8 cellular contexts compared by ENCODE assay signal in genomic region chr10:60282771-60283353, GRCh38.
DNase-seq lines count a peak whose midpoint lies in the region; ATAC-seq, FAIRE-seq and TF ChIP-seq lines count a peak whose summit lies in the region.

No MANE protein-coding gene starts in this region.

- no peak overlapping the region for H3K27ac ChIP-seq in colonic mucosa

- intact Hi-C loops in colonic mucosa (cut with DNase I) = no loop called here

- no peak overlapping the region for H3K4me3 Mint-ChIP-seq in T-helper 2 cell treated with Interferon-gamma antibody and Interleukin-4, amounts not matched to agents 5 μg/mL and 100 μg/mL, for 36 hours

- H3K4me1 Mint-ChIP-seq in T-helper 2 cell treated with Interferon-gamma antibody and Interleukin-4, amounts not matched to agents 5 μg/mL and 100 μg/mL, for 36 hours (ENCODE audit: low read depth) = peaks cover 7% of the 10 kb centered on the region

- TF ChIP-seq CTCF in GM06990 (IDR thresholded peaks at IDR 0.05; ENCODE audit: insufficient read depth, low read length, poor library complexity, severe bottlenecking) (no peak), bronchial epithelial cell (IDR thresholded peaks at IDR 0.05; ENCODE audit: insufficient read depth, low read length, severe bottlenecking) (no peak), colonic mucosa (IDR thresholded peaks at IDR 0.05) (no peak)

- no peak overlapping the region for H3K27ac Mint-ChIP-seq in T-helper 2 cell treated with Interferon-gamma antibody and Interleukin-4, amounts not matched to agents 5 μg/mL and 100 μg/mL, for 36 hours

- no peaks in the 10 kb centered on the region for H3K4me1 ChIP-seq in colonic mucosa

- H3K27me3 ChIP-seq in GM06990 (replicated peaks; ENCODE audit: control insufficient read depth, insufficient read depth, low read length) (no peaks in the 10 kb centered on the region), bronchial epithelial cell (ENCODE audit: control insufficient read depth, insufficient read depth, low read length) (no peaks in the 10 kb centered on the region), colonic mucosa (no peaks in the 10 kb centered on the region)

- no peak overlapping the region for H3K9ac ChIP-seq in colonic mucosa (ENCODE audit: low read depth in 2 of 2, low read length in 2 of 2)

- H3K4me3 ChIP-seq in GM06990 (replicated peaks; ENCODE audit: low read depth, low read length) = no peak overlapping the region
- H3K4me3 ChIP-seq in bronchial epithelial cell (ENCODE audit: low read depth, low read length) = no peak overlapping the region
- no peak overlapping the region for H3K4me3 ChIP-seq in colonic mucosa

- H3K36me3 Mint-ChIP-seq in T-helper 2 cell treated with Interferon-gamma antibody and Interleukin-4, amounts not matched to agents 5 μg/mL and 100 μg/mL, for 36 hours (ENCODE audit: low read depth) = no peaks in the 10 kb centered on the region

- no peaks in the 10 kb centered on the region for H3K36me3 ChIP-seq in GM06990 (ENCODE audit: control insufficient read depth, insufficient read depth, low read length)
- H3K36me3 ChIP-seq in bronchial epithelial cell (ENCODE audit: control insufficient read depth, insufficient read depth, low read length) = no peaks in the 10 kb centered on the region
- no peaks in the 10 kb centered on the region for H3K36me3 ChIP-seq in colonic mucosa

- no peaks in the 10 kb centered on the region for H3K9me3 Mint-ChIP-seq in T-helper 2 cell treated with Interferon-gamma antibody and Interleukin-4, amounts not matched to agents 5 μg/mL and 100 μg/mL, for 36 hours

- FAIRE-seq in bronchial epithelial cell (lab: Jason Lieb, UNC) = no peak

- no peak for ATAC-seq in GM19351 (IDR thresholded peaks at IDR 0.05; ENCODE audit: unreplicated experiment)

- DNase-seq in GM06990 (ENCODE audit: extremely low read depth, insufficient read length) (peak; percentile 3), NCI-H2029 (lab: John Stamatoyannopoulos, UW) (peak; percentile 37), bronchial epithelial cell (ENCODE audit: low read depth) (peak; percentile 89), non-pigmented ciliary epithelial cell (ENCODE audit: low read depth) (peak; percentile 65), UCSD-AML1 (lab: John Stamatoyannopoulos, UW; ENCODE audit: unreplicated experiment) (no peak), colonic mucosa (no peak)
- no peak for DNase-seq in T-helper 2 cell treated with Interferon-gamma antibody and Interleukin-4, amounts not matched to agents 5 μg/mL and 100 μg/mL, for 36 hours (ENCODE audit: low spot score)

- no peaks in the 10 kb centered on the region for H3K9me3 ChIP-seq in colonic mucosa

- no peaks in the 10 kb centered on the region for H3K27me3 Mint-ChIP-seq in T-helper 2 cell treated with Interferon-gamma antibody and Interleukin-4, amounts not matched to agents 5 μg/mL and 100 μg/mL, for 36 hours (ENCODE audit: low read depth)

Comparison
In these comparisons a context has a peak if more than half of its experiments do, and no peak if none do; other contexts are left out.
1. DNase-seq: peak in GM06990 (single experiment), NCI-H2029 (single experiment), bronchial epithelial cell (single experiment) and non-pigmented ciliary epithelial cell (single experiment); none in UCSD-AML1 (single experiment), T-helper 2 cell treated with Interferon-gamma antibody and Interleukin-4, amounts not matched to agents 5 μg/mL and 100 μg/mL, for 36 hours (single experiment) and colonic mucosa (single experiment).